Comparison of ENCODE assay signal across 27 cellular contexts in genomic region chr1:14723401-14723800, GRCh38.
"Had no signal": no experiment of that assay in that cellular context is flagged by ENCODE, and none has a peak within 500 bp of the region (broad histone marks: within the 10 kb centered on the region; RNA-seq: fewer than 3 reads in every experiment).

No MANE protein-coding gene starts in this region.

- ATAC-seq: esophagus mucosa; gastrocnemius medialis; left cardiac atrium; left lung; naive thymus-derived CD4-positive, alpha-beta T cell; right lobe of liver; stimulated activated naive B cell treated with anti-CD40 and anti-IgM and Interleukin-4, amounts not matched to agents 10 μg/mL and 1 μg/mL and 100 μg/mL, for 72 hours had no signal

- H3K27me3 ChIP-seq: dorsolateral prefrontal cortex, gastrocnemius medialis, ovary, right lobe of liver, tibial nerve, upper lobe of left lung had no signal

- DNase-seq: effector CD8-positive, alpha-beta T cell; endodermal cell; foreskin fibroblast; gastrocnemius medialis; left cardiac atrium; left lung; mesenchymal stem cell; midbrain; naive thymus-derived CD4-positive, alpha-beta T cell; occipital lobe; ovary; retina; right lobe of liver; small intestine; stimulated activated CD4-positive, alpha-beta T cell treated with anti-CD3 and anti-CD28 coated beads, Interleukin-15, amount 100 ng/mL, for 24 hours; stimulated activated CD4-positive, alpha-beta T cell treated with anti-CD3 and anti-CD28 coated beads, Interleukin-2, amount 100 ng/mL, for 48 hours; stimulated activated naive B cell treated with anti-CD40 and anti-IgM and Interleukin-4, amounts not matched to agents 10 μg/mL and 1 μg/mL and 100 μg/mL, for 72 hours; upper lobe of left lung had no signal

- H3K9me3 ChIP-seq: gastrocnemius medialis, left lung, ovary, right lobe of liver, thoracic aorta, tibial nerve, upper lobe of left lung had no signal

- FAIRE-seq: keratinocyte, small intestine, urothelium cell line had no signal

- H3K36me3 ChIP-seq: gastrocnemius medialis, left lung, ovary, right lobe of liver, thoracic aorta, tibial nerve, upper lobe of left lung had no signal

- H3K9me3 Mint-ChIP-seq: endodermal cell; stimulated activated naive CD8-positive, alpha-beta T cell treated with anti-CD3 and anti-CD28 coated beads, Interleukin-15, Interleukin-2, amounts not matched to agents 100 ng/mL and 50 ng/mL, for 24 hours had no signal

- H3K27me3 Mint-ChIP-seq: stimulated activated naive B cell treated with anti-CD40 and anti-IgM and Interleukin-4, amounts not matched to agents 10 μg/mL and 1 μg/mL and 100 μg/mL, for 72 hours; stimulated activated naive CD8-positive, alpha-beta T cell treated with anti-CD3 and anti-CD28 coated beads, Interleukin-15, Interleukin-2, amounts not matched to agents 100 ng/mL and 50 ng/mL, for 24 hours had no signal

- H3K4me3 Mint-ChIP-seq: endodermal cell; naive thymus-derived CD4-positive, alpha-beta T cell; nephron; stimulated activated naive B cell treated with anti-CD40 and anti-IgM and Interleukin-4, amounts not matched to agents 10 μg/mL and 1 μg/mL and 100 μg/mL, for 72 hours; stimulated activated naive CD8-positive, alpha-beta T cell treated with anti-CD3 and anti-CD28 coated beads, Interleukin-15, Interleukin-2, amounts not matched to agents 100 ng/mL and 50 ng/mL, for 24 hours had no signal

- H3K36me3 Mint-ChIP-seq: naive thymus-derived CD4-positive, alpha-beta T cell; stimulated activated naive B cell treated with anti-CD40 and anti-IgM and Interleukin-4, amounts not matched to agents 10 μg/mL and 1 μg/mL and 100 μg/mL, for 72 hours had no signal

- H3K4me1 Mint-ChIP-seq: nephron; stimulated activated naive B cell treated with anti-CD40 and anti-IgM and Interleukin-4, amounts not matched to agents 10 μg/mL and 1 μg/mL and 100 μg/mL, for 72 hours had no signal

- H3K4me1 ChIP-seq: gastrocnemius medialis, left lung, right lobe of liver, tibial nerve, upper lobe of left lung had no signal

- H3K27ac Mint-ChIP-seq: endodermal cell; nephron; stimulated activated naive B cell treated with anti-CD40 and anti-IgM and Interleukin-4, amounts not matched to agents 10 μg/mL and 1 μg/mL and 100 μg/mL, for 72 hours; stimulated activated naive CD8-positive, alpha-beta T cell treated with anti-CD3 and anti-CD28 coated beads, Interleukin-15, Interleukin-2, amounts not matched to agents 100 ng/mL and 50 ng/mL, for 24 hours had no signal

- H3K4me3 ChIP-seq: dorsolateral prefrontal cortex, gastrocnemius medialis, left lung, ovary, right lobe of liver, thoracic aorta, tibial nerve, upper lobe of left lung had no signal

- H3K27ac ChIP-seq: epithelial cell of prostate, gastrocnemius medialis, left lung, ovary, right lobe of liver, thoracic aorta, tibial nerve, upper lobe of left lung had no signal
